Comparison of ENCODE assay signal across 21 cellular contexts in genomic region chr9:122075135-122076030, GRCh38. TPM values are rescaled to one million over a fixed set of nuclear protein-coding genes. Genes with fewer than 3 reads are reported as not detected.
DNase-seq lines count a peak whose midpoint lies in the region; ATAC-seq, FAIRE-seq and TF ChIP-seq lines count a peak whose summit lies in the region.
"Had no signal": no experiment of that assay in that cellular context is flagged by ENCODE, and none has a peak within 500 bp of the region (broad histone marks: within the 10 kb centered on the region; RNA-seq: fewer than 3 reads in every experiment).

No MANE protein-coding gene starts in this region.

- no peaks in the 10 kb centered on the region for H3K9me3 ChIP-seq in astrocyte (ENCODE audit: insufficient read depth, low read depth, low read length)
- peaks cover 0 to 22% (median 8%) of the 10 kb centered on the region in 11 donors for H3K9me3 ChIP-seq in heart right ventricle
- peaks cover 8% of the 10 kb centered on the region for H3K9me3 ChIP-seq in psoas muscle
- peaks cover 7 to 8% of the 10 kb centered on the region in 2 donors for H3K9me3 ChIP-seq in breast epithelium
- no peaks in the 10 kb centered on the region for H3K9me3 ChIP-seq in osteoblast (ENCODE audit: low read depth, low read length)

- H3K4me3 ChIP-seq in astrocyte (ENCODE audit: insufficient read depth, low read depth, low read length) (no peak overlapping the region), heart right ventricle (no peak overlapping the region), psoas muscle (peak overlapping the region; percentile 41), breast epithelium (no peak overlapping the region), osteoblast (ENCODE audit: insufficient read depth, low read length) (no peak overlapping the region)
- H3K4me3 ChIP-seq: left lung had no signal

- H2AFZ ChIP-seq in astrocyte (ENCODE audit: low read depth, low read length) (no peak overlapping the region), osteoblast (ENCODE audit: low read length) (no peak overlapping the region)

- no peaks in the 10 kb centered on the region for H3K27me3 Mint-ChIP-seq in astrocyte (ENCODE audit: low read depth, unreplicated experiment)
- H3K27me3 Mint-ChIP-seq: activated CD8-positive, alpha-beta memory T cell treated with anti-CD3 and anti-CD28 coated beads, Interleukin-2, amount 10 ng/mL, durations not matched to agents 7 days and 5 days; stimulated activated naive B cell treated with anti-CD40 and anti-IgM and Interleukin-4, amounts not matched to agents 10 μg/mL and 1 μg/mL and 100 μg/mL, for 72 hours; T-helper 17 cell had no signal

- no peak overlapping the region for H3K27ac ChIP-seq in astrocyte (ENCODE audit: low read depth, low read length)
- peak overlapping the region in 8 of 10 donors; percentile 22 to 83 (median 66) for H3K27ac ChIP-seq in heart right ventricle
- peak overlapping the region; percentile 87 for H3K27ac ChIP-seq in psoas muscle
- H3K27ac ChIP-seq in breast epithelium: no peak overlapping the region
- no peak overlapping the region for H3K27ac ChIP-seq in osteoblast (ENCODE audit: low read depth, low read length)
- H3K27ac ChIP-seq: left lung had no signal

- H3K4me3 Mint-ChIP-seq in astrocyte (ENCODE audit: unreplicated experiment): no peak overlapping the region
- H3K4me3 Mint-ChIP-seq: activated CD8-positive, alpha-beta memory T cell treated with anti-CD3 and anti-CD28 coated beads, Interleukin-2, amount 10 ng/mL, durations not matched to agents 7 days and 5 days; stimulated activated naive B cell treated with anti-CD40 and anti-IgM and Interleukin-4, amounts not matched to agents 10 μg/mL and 1 μg/mL and 100 μg/mL, for 72 hours; T-helper 17 cell had no signal

- H3K79me2 ChIP-seq in astrocyte (ENCODE audit: insufficient read depth, low read length) (no peaks in the 10 kb centered on the region), osteoblast (ENCODE audit: insufficient read depth, low read length) (peaks cover 6% of the 10 kb centered on the region)

- H3K4me2 ChIP-seq in astrocyte (ENCODE audit: low read length) (no peak overlapping the region), osteoblast (ENCODE audit: insufficient read depth, low read length) (no peak overlapping the region)

- no peaks in the 10 kb centered on the region for H3K4me1 ChIP-seq in astrocyte (ENCODE audit: insufficient read depth, low read length)
- peaks cover 0 to 28% (median 14%) of the 10 kb centered on the region in 9 donors for H3K4me1 ChIP-seq in heart right ventricle
- H3K4me1 ChIP-seq in psoas muscle: peaks cover 63% of the 10 kb centered on the region
- H3K4me1 ChIP-seq in breast epithelium: no peaks in the 10 kb centered on the region
- H3K4me1 ChIP-seq in osteoblast (ENCODE audit: insufficient read depth, low read length): no peaks in the 10 kb centered on the region
- H3K4me1 ChIP-seq: left lung had no signal

- DNase-seq in AG08396 (ENCODE audit: low spot score): peak; percentile 33
- no peak for DNase-seq in astrocyte (ENCODE audit: low read depth)
- DNase-seq in heart right ventricle: no peak
- no peak for DNase-seq in psoas muscle
- DNase-seq in breast epithelium (ENCODE audit: low spot score in 2 of 2): no peak
- no peak for DNase-seq in cerebellar cortex (ENCODE audit: low spot score)
- DNase-seq in osteoblast (ENCODE audit: insufficient read length, low spot score, missing footprints): no peak
- DNase-seq: activated CD8-positive, alpha-beta memory T cell treated with anti-CD3 and anti-CD28 coated beads, Interleukin-2, amount 10 ng/mL, durations not matched to agents 7 days and 5 days; activated effector memory CD4-positive, alpha-beta T cell treated with Interleukin-2 at 50 U/mL for 16 hours; anterior cingulate cortex; GOT3; left lung; NCI-H1436; NCI-H226; SHP77; stimulated activated CD4-positive, alpha-beta T cell treated with anti-CD3 and anti-CD28 coated beads, Interleukin-12 subunit alpha, Interleukin-12 subunit beta, amount 100 ng/mL, for 4 hours; stimulated activated naive B cell treated with anti-CD40 and anti-IgM and Interleukin-4, amounts not matched to agents 10 μg/mL and 1 μg/mL and 100 μg/mL, for 72 hours; T-helper 17 cell had no signal

- no peak overlapping the region for H3K9ac ChIP-seq in astrocyte (ENCODE audit: low read length)

- H3K36me3 ChIP-seq in astrocyte (ENCODE audit: insufficient read depth, low read length) (no peaks in the 10 kb centered on the region), heart right ventricle (peaks cover 0 to 6% (median 0%) of the 10 kb centered on the region in 9 donors), psoas muscle (ENCODE audit: insufficient read depth in 1 of 2, low read depth in 1 of 2) (no peaks in the 10 kb centered on the region), breast epithelium (no peaks in the 10 kb centered on the region), osteoblast (ENCODE audit: insufficient read depth, low read length) (no peaks in the 10 kb centered on the region)
- H3K36me3 ChIP-seq: left lung had no signal

- H3K4me1 Mint-ChIP-seq in astrocyte (ENCODE audit: low read depth, unreplicated experiment): peaks cover 18% of the 10 kb centered on the region
- H3K4me1 Mint-ChIP-seq: activated CD8-positive, alpha-beta memory T cell treated with anti-CD3 and anti-CD28 coated beads, Interleukin-2, amount 10 ng/mL, durations not matched to agents 7 days and 5 days had no signal

- 84% methylated on average over 5 of the region's 5 CpGs for WGBS in heart right ventricle, 2 donors
- WGBS in psoas muscle, 3 donors: 28 to 36% (median 34%) methylated on average over 5 of the region's 5 CpGs

- peaks cover 9% of the 10 kb centered on the region for H3K9me3 Mint-ChIP-seq in astrocyte (ENCODE audit: unreplicated experiment)

- FAIRE-seq in astrocyte (lab: Jason Lieb, UNC): no peak
- FAIRE-seq: GM12891 had no signal

- H4K20me1 ChIP-seq in astrocyte (ENCODE audit: insufficient read depth, low read length) (peaks cover 28% of the 10 kb centered on the region), osteoblast (ENCODE audit: insufficient read depth, low read length) (peaks cover 10% of the 10 kb centered on the region)

- intact Hi-C loops in heart right ventricle (cut with DNase I): no loop called here
- intact Hi-C loops in psoas muscle (cut with DNase I): loop anchor here in 1 of 2 donors (1.0 to 5.0 kb wide), 2 partner anchors 15 to 38 kb away; no protein-coding TSS in a partner anchor
- intact Hi-C loops in breast epithelium (cut with DNase I; ENCODE audit: low total_unique reads): no loop called here

- no peak for TF ChIP-seq POLR2A in breast epithelium (IDR thresholded peaks at IDR 0.05)

- no peaks in the 10 kb centered on the region for H3K27me3 ChIP-seq in astrocyte (ENCODE audit: insufficient read depth, low read length)
- H3K27me3 ChIP-seq in heart right ventricle: no peaks in the 10 kb centered on the region
- no peaks in the 10 kb centered on the region for H3K27me3 ChIP-seq in psoas muscle (ENCODE audit: insufficient read depth in 3 of 3, low read length in 2 of 3)
- no peaks in the 10 kb centered on the region for H3K27me3 ChIP-seq in breast epithelium
- H3K27me3 ChIP-seq in osteoblast (ENCODE audit: insufficient read depth, low read length): no peaks in the 10 kb centered on the region
- H3K27me3 ChIP-seq: left lung had no signal

- peak in 6 of 8 donors; percentile 22 to 81 (median 70) for ATAC-seq in heart right ventricle
- peak; percentile 79 to 93 (median 87) for ATAC-seq in psoas muscle
- ATAC-seq in GM18909 (IDR thresholded peaks at IDR 0.05; ENCODE audit: poor library complexity, unreplicated experiment): no peak
- ATAC-seq: activated CD8-positive, alpha-beta memory T cell treated with anti-CD3 and anti-CD28 coated beads, Interleukin-2, amount 10 ng/mL, durations not matched to agents 7 days and 5 days; esophagus mucosa; left lung; stimulated activated naive B cell treated with anti-CD40 and anti-IgM and Interleukin-4, amounts not matched to agents 10 μg/mL and 1 μg/mL and 100 μg/mL, for 72 hours; T-helper 17 cell had no signal

- TF ChIP-seq CTCF in astrocyte (IDR thresholded peaks at IDR 0.05; ENCODE audit: insufficient read depth, low read depth, low read length): no peak
- TF ChIP-seq CTCF in heart right ventricle (IDR thresholded peaks at IDR 0.05): no peak
- TF ChIP-seq CTCF in psoas muscle (IDR thresholded peaks at IDR 0.05): no peak
- TF ChIP-seq CTCF in breast epithelium (IDR thresholded peaks at IDR 0.05): no peak
- TF ChIP-seq CTCF in osteoblast (IDR thresholded peaks at IDR 0.05; ENCODE audit: extremely low read depth, low read depth, low read length): no peak

- peak overlapping the region; percentile 50 for H3K27ac Mint-ChIP-seq in astrocyte (ENCODE audit: unreplicated experiment)
- H3K27ac Mint-ChIP-seq: activated CD8-positive, alpha-beta memory T cell treated with anti-CD3 and anti-CD28 coated beads, Interleukin-2, amount 10 ng/mL, durations not matched to agents 7 days and 5 days; stimulated activated naive B cell treated with anti-CD40 and anti-IgM and Interleukin-4, amounts not matched to agents 10 μg/mL and 1 μg/mL and 100 μg/mL, for 72 hours; T-helper 17 cell had no signal

- peaks cover 3% of the 10 kb centered on the region for H3K36me3 Mint-ChIP-seq in astrocyte (ENCODE audit: low read depth, unreplicated experiment)

RNA-seq across cellular contexts. Expression of gene TTLL11, which starts 17.7 kb away (rescaled TPM):
- total RNA-seq in astrocyte: 6.6 and 6.9 TPM in 2 replicates
- 1 to 10 TPM; 5.2 to 8.7 (median 5.9) TPM for total RNA-seq in heart right ventricle
- polyA plus RNA-seq in heart right ventricle: 1 to 10 TPM; 2.6 to 4.7 TPM
- total RNA-seq in psoas muscle: 10 to 100 TPM; 16.4 to 56.4 (median 48.4) TPM
- polyA plus RNA-seq in psoas muscle: 10 to 100 TPM; 15.1 to 19.3 (median 16.5) TPM
- total RNA-seq in breast epithelium: 10 to 100 TPM in 1 of 3 donors, 1 to 10 TPM in 2; 9.0 to 12.1 (median 10.0) TPM
- total RNA-seq in osteoblast: 6.2 and 8.0 TPM in 2 replicates

Comparison
In these comparisons a context has a peak if more than half of its experiments do, and no peak if none do; other contexts are left out.
1. H3K27ac ChIP-seq: peak in heart right ventricle (8 of 10) and psoas muscle (single experiment); none in astrocyte (single experiment), breast epithelium (0 of 2) and osteoblast (single experiment).